In the genomic region with DNA sequence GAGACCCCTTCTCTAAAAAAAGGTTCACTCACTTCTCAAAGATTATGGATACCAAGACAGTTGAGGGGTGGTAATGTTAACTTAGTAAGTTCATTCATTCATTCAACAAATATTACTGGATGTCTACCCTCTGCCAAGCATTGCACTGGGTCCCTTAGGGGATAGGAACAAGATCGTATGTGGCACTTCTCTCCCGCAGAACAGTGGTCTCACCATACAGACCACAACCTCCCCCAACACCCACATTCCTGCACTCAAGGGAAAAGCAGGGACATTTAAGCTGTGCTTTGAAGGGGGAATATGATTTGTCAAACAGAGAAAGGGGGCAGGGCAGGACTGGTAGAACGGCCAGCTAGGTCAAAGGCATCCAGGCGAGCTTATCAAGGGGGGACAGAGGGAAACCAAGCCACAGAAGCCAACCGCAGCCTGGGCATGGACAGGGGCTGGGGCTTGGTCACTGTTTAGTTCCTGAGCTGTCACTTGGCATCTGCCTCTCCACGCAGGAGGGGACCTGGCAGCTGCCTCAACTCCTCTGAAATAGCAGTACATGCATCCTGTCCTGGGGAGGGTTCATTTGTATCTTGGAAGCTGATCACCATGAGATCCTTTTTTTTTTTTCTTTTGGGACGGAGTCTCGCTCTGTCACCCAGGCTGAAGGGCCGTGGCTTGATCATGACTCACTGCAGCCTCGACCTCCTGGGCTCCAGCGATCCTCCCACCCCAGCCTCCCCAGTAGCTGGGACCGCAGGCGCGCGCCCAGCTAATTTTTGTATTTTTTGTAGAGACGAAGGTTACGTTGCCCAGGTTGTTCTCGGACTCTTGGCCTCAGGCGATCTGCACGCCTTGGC, we compare ENCODE assay signal across 8 cellular contexts. TPM values are rescaled to one million over a fixed set of nuclear protein-coding genes. Genes with fewer than 3 reads are reported as not detected.
DNase-seq lines count a peak whose midpoint lies in the region; ATAC-seq and TF ChIP-seq lines count a peak whose summit lies in the region.

No MANE protein-coding gene starts in this region.

- peaks cover 2% of the 10 kb centered on the region for H3K36me3 Mint-ChIP-seq in effector memory CD8-positive, alpha-beta T cell (ENCODE audit: insufficient read depth)

- intact Hi-C loops in ovary (cut with DNase I): no loop called here

- DNase-seq in ELR (ENCODE audit: low read depth) (peak; percentile 35), OCI-M1 (lab: John Stamatoyannopoulos, UW) (peak; percentile 99), ovary (no peak), NCI-H524 (lab: John Stamatoyannopoulos, UW) (no peak), amniotic stem cell (lab: John Stamatoyannopoulos, UW) (no peak)
- no peak for DNase-seq in effector memory CD8-positive, alpha-beta T cell

- no peak for TF ChIP-seq POLR2A in ovary (IDR thresholded peaks at IDR 0.05)

- H3K4me3 ChIP-seq in ovary: peak overlapping the region; percentile 48

- H3K36me3 ChIP-seq in ovary: no peaks in the 10 kb centered on the region

- no peak for TF ChIP-seq CTCF in ovary (IDR thresholded peaks at IDR 0.05)

- 27 to 29% (median 29%) methylated on average over 20 of the region's 20 CpGs for WGBS in ovary, 3 donors

- ATAC-seq in effector memory CD8-positive, alpha-beta T cell (replicated peaks): no peak
- ATAC-seq in HG03175 (IDR thresholded peaks at IDR 0.05; ENCODE audit: unreplicated experiment) (no peak), GM21423 (IDR thresholded peaks at IDR 0.05; ENCODE audit: unreplicated experiment) (no peak)

- H3K27me3 Mint-ChIP-seq in effector memory CD8-positive, alpha-beta T cell: peaks cover 6 to 16% of the 10 kb centered on the region in 2 donors

- H3K9me3 Mint-ChIP-seq in effector memory CD8-positive, alpha-beta T cell: no peaks in the 10 kb centered on the region

- no peaks in the 10 kb centered on the region for H3K27me3 ChIP-seq in ovary

- no peak overlapping the region for H3K27ac ChIP-seq in ovary

- H3K4me3 Mint-ChIP-seq in effector memory CD8-positive, alpha-beta T cell: peak overlapping the region; percentile 73 to 86

- peaks cover 13% of the 10 kb centered on the region for H3K4me1 ChIP-seq in ovary (ENCODE audit: insufficient read depth)

- H3K9me3 ChIP-seq in ovary: no peaks in the 10 kb centered on the region

- peak overlapping the region; percentile 56 to 62 for H3K27ac Mint-ChIP-seq in effector memory CD8-positive, alpha-beta T cell

- H3K4me1 Mint-ChIP-seq in effector memory CD8-positive, alpha-beta T cell (ENCODE audit: low read depth in 2 of 2): peaks cover 21 to 24% of the 10 kb centered on the region in 2 donors

- no peak for TF ChIP-seq EP300 in ovary (IDR thresholded peaks at IDR 0.05)

RNA-seq across cellular contexts. Expression of a gene that starts 0.9 kb away (rescaled TPM):
- total RNA-seq in ovary: 10 to 100 TPM; 16.4 to 51.5 (median 40.0) TPM
- 10 to 100 TPM in 1 of 2 donors, 1 to 10 TPM in 1; 5.1 to 28.9 TPM for polyA plus RNA-seq in ovary

RNA-seq across cellular contexts. Expression of a gene that starts 34.1 kb away (rescaled TPM):
- 10 to 100 TPM in 6 of 7 donors, 1 to 10 TPM in 1; 6.4 to 20.3 (median 14.1) TPM for total RNA-seq in ovary
- 10 to 100 TPM; 20.3 to 23.7 TPM for polyA plus RNA-seq in ovary

Comparison
In these comparisons a context has a peak if more than half of its experiments do, and no peak if none do; other contexts are left out.
1. DNase-seq: peak in ELR (single experiment) and OCI-M1 (single experiment); none in effector memory CD8-positive, alpha-beta T cell (0 of 3), ovary (0 of 5), NCI-H524 (0 of 2) and amniotic stem cell (single experiment).